8 cellular contexts compared by ENCODE assay signal in the genomic region with DNA sequence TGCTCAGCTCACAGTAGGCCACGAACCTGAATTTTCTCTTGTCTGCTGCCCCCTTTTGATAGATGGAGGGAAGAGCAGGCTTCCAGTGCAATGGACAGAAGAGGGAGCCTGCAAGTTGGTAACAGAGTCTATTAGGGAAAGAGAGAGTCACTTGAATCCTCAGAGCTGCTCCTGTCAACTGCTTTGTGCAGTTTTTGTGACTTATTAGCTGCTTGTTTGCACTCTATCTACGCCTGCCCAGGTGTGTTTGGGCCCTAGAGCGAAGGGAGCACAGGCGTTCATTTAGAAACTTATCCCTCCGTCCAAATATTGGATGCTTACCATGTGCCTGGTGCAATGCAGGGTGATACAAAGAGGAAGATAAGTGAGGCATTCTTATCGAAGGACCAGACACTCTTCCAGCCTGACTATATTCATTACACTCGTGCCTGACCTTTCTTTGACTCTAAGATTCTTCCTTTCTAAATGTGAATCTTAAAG. TPM values are rescaled to one million over a fixed set of nuclear protein-coding genes. Genes with fewer than 3 reads are reported as not detected.
A peak's percentile ranks its signal among the peaks of the same experiment; 100 is the strongest.
DNase-seq lines count a peak whose midpoint lies in the region; ATAC-seq and TF ChIP-seq lines count a peak whose summit lies in the region.

No MANE protein-coding gene starts in this region.

- peaks cover 2 to 16% of the 10 kb centered on the region in 2 experiments; a peak in 2 of 4 replicates for H3K4me1 ChIP-seq in SK-N-SH (ENCODE audit: control insufficient read depth in 1 of 2, insufficient read depth in 2 of 2, low read depth in 1 of 2, low read length in 1 of 2)
- H3K4me1 ChIP-seq in heart left ventricle: peaks cover 0 to 28% (median 5%) of the 10 kb centered on the region in 12 donors

- POLR2A ChIA-PET in HEK293T (lab: Yijun Ruan, JAX) (interaction anchor here (1.4 kb wide), 1 partner anchor 12 kb away, joined by 5 read pairs; no protein-coding TSS in a partner anchor), SK-N-SH (lab: Yijun Ruan, JAX) (no interaction called here)
- POLR2A ChIA-PET in activated naive CD8-positive, alpha-beta T cell treated with anti-CD3 and anti-CD28 coated beads, Interleukin-2, amount 10 ng/mL, durations not matched to agents 7 days and 5 days (lab: Charles Lee): interaction anchor here (0.9 kb wide), 1 partner anchor 140 kb away, joined by 4 read pairs; no protein-coding TSS in a partner anchor

- H3K9me2 ChIP-seq in SK-N-SH: no peaks in the 10 kb centered on the region

- H3K4me1 Mint-ChIP-seq in activated naive CD8-positive, alpha-beta T cell treated with anti-CD3 and anti-CD28 coated beads, Interleukin-2, amount 10 ng/mL, durations not matched to agents 7 days and 5 days: peaks cover 4% of the 10 kb centered on the region

- H4K20me1 ChIP-seq in SK-N-SH (ENCODE audit: insufficient read depth): no peaks in the 10 kb centered on the region

- H3K79me2 ChIP-seq in SK-N-SH (ENCODE audit: insufficient read depth): no peaks in the 10 kb centered on the region

- H3K27me3 ChIP-seq in SK-N-SH (ENCODE audit: insufficient read depth) (no peaks in the 10 kb centered on the region), heart left ventricle (no peaks in the 10 kb centered on the region)

- no peak overlapping the region for H3K9ac ChIP-seq in SK-N-SH

- H3K27ac ChIP-seq in SK-N-SH (ENCODE audit: low read depth in 2 of 2, low read length in 1 of 2): no peak overlapping the region
- H3K27ac ChIP-seq in heart left ventricle: peak overlapping the region in 1 of 12 donors; percentile 63

- H3K9me3 ChIP-seq in SK-N-SH (no peaks in the 10 kb centered on the region), heart left ventricle (no peaks in the 10 kb centered on the region)

- peaks cover 3% of the 10 kb centered on the region for H3K27me3 Mint-ChIP-seq in activated naive CD8-positive, alpha-beta T cell treated with anti-CD3 and anti-CD28 coated beads, Interleukin-2, amount 10 ng/mL, durations not matched to agents 7 days and 5 days

- H3K36me3 ChIP-seq in SK-N-SH (replicated peaks in 1 of 2; ENCODE audit: control insufficient read depth in 1 of 2, insufficient read depth in 2 of 2, low read length in 1 of 2) (no peaks in the 10 kb centered on the region), heart left ventricle (no peaks in the 10 kb centered on the region)

- no peak for TF ChIP-seq EP300 in SK-N-SH (IDR thresholded peaks at IDR 0.05; ENCODE audit: borderline replicate concordance in 1 of 2, low read depth in 1 of 2, low read length in 1 of 2)

- intact Hi-C loops in heart left ventricle (cut with DNase I): loop anchor here (1.0 to 10.0 kb wide), 7 partner anchors 87 to 140 kb away; no protein-coding TSS in a partner anchor

- H3K4me3 ChIP-seq in NB4 (ENCODE audit: low read depth, low read length) (no peak overlapping the region), SK-N-SH (ENCODE audit: low read depth in 2 of 2, low read length in 1 of 2) (peak overlapping the region in 1 of 2 experiments; percentile 24; a peak in 1 of 4 replicates), heart left ventricle (no peak overlapping the region)

- no peak overlapping the region for H3K4me3 Mint-ChIP-seq in activated naive CD8-positive, alpha-beta T cell treated with anti-CD3 and anti-CD28 coated beads, Interleukin-2, amount 10 ng/mL, durations not matched to agents 7 days and 5 days

- DNase-seq in HEK293T (ENCODE audit: extremely low spot score) (peak; percentile 90), NB4 (ENCODE audit: low read depth) (peak; percentile 80), SK-N-SH (peak; percentile 77), heart left ventricle (peak in 4 of 5 donors; percentile 44 to 54 (median 48)), renal cortical epithelial cell (ENCODE audit: low read depth) (peak; percentile 74), mesenteric fat pad (ENCODE audit: low spot score) (no peak)
- peak; percentile 30 for DNase-seq in activated naive CD8-positive, alpha-beta T cell treated with anti-CD3 and anti-CD28 coated beads, Interleukin-2, amount 10 ng/mL, durations not matched to agents 7 days and 5 days

- H3K27ac Mint-ChIP-seq in activated naive CD8-positive, alpha-beta T cell treated with anti-CD3 and anti-CD28 coated beads, Interleukin-2, amount 10 ng/mL, durations not matched to agents 7 days and 5 days: no peak overlapping the region

- no peak overlapping the region for H3K4me2 ChIP-seq in SK-N-SH

- H3K9me3 Mint-ChIP-seq in activated naive CD8-positive, alpha-beta T cell treated with anti-CD3 and anti-CD28 coated beads, Interleukin-2, amount 10 ng/mL, durations not matched to agents 7 days and 5 days: no peaks in the 10 kb centered on the region

- no peak for TF ChIP-seq POLR2A in NB4 (IDR thresholded peaks at IDR 0.05; ENCODE audit: extremely low read depth, insufficient read length)
- TF ChIP-seq POLR2A in heart left ventricle (IDR thresholded peaks at IDR 0.05): no peak

- no peaks in the 10 kb centered on the region for H3K36me3 Mint-ChIP-seq in activated naive CD8-positive, alpha-beta T cell treated with anti-CD3 and anti-CD28 coated beads, Interleukin-2, amount 10 ng/mL, durations not matched to agents 7 days and 5 days

- TF ChIP-seq RAD21 in SK-N-SH (IDR thresholded peaks at IDR 0.05; ENCODE audit: low read length): peak; percentile 88

- WGBS in SK-N-SH (ENCODE audit: low lambda C conversion rate): 27% methylated on average over 7 of the region's 7 CpGs
- 5 to 14% (median 11%) methylated on average over 7 of the region's 7 CpGs for WGBS in heart left ventricle, 4 donors

- CTCF ChIA-PET in HEK293T (lab: Yijun Ruan, JAX): interaction anchor here (0.6 to 3.8 kb wide), 44 partner anchors 10 to 210 kb away, joined by 3 to 34 read pairs (median 4); a partner anchor contains a TSS
- CTCF ChIA-PET in SK-N-SH (lab: Yijun Ruan, JAX): interaction anchor here (0.6 to 9.8 kb wide), 55 partner anchors 9 to 1712 kb away, joined by 3 to 197 read pairs (median 6); a partner anchor contains a TSS

- peak; percentile 85 for ATAC-seq in activated naive CD8-positive, alpha-beta T cell treated with anti-CD3 and anti-CD28 coated beads, Interleukin-2, amount 10 ng/mL, durations not matched to agents 7 days and 5 days (ENCODE audit: low read depth)
- peak; percentile 72 to 91 (median 86) for ATAC-seq in heart left ventricle

- H2AFZ ChIP-seq in SK-N-SH (ENCODE audit: low read depth): no peak overlapping the region

- peak; percentile 76 for TF ChIP-seq CTCF in GM12874 (IDR thresholded peaks at IDR 0.05; ENCODE audit: insufficient read depth, low read depth, low read length)
- TF ChIP-seq CTCF in NB4 (IDR thresholded peaks at IDR 0.05; ENCODE audit: low read depth, low read length): peak; percentile 98
- peak; percentile 88 for TF ChIP-seq CTCF in SK-N-SH (IDR thresholded peaks at IDR 0.05)
- peak; percentile 58 to 91 (median 72) for TF ChIP-seq CTCF in heart left ventricle (IDR thresholded peaks at IDR 0.05)

- peaks cover 12% of the 10 kb centered on the region for H3F3A ChIP-seq in SK-N-SH (replicated peaks; ENCODE audit: insufficient read depth)

TF ChIP-seq in HEK293T, 16 proteins besides CTCF, POLR2A, EP300 and RAD21 (continues in another document):
- no peak for TF ChIP-seq CTBP1 (IDR thresholded peaks at IDR 0.05; ENCODE audit: borderline replicate concordance)
- no peak for TF ChIP-seq ARNT (IDR thresholded peaks at IDR 0.05)
- no peak for TF ChIP-seq TARDBP (IDR thresholded peaks at IDR 0.05)
- TF ChIP-seq, protein P1, sequence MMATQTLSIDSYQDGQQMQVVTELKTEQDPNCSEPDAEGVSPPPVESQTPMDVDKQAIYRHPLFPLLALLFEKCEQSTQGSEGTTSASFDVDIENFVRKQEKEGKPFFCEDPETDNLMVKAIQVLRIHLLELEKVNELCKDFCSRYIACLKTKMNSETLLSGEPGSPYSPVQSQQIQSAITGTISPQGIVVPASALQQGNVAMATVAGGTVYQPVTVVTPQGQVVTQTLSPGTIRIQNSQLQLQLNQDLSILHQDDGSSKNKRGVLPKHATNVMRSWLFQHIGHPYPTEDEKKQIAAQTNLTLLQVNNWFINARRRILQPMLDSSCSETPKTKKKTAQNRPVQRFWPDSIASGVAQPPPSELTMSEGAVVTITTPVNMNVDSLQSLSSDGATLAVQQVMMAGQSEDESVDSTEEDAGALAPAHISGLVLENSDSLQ (IDR thresholded peaks at IDR 0.05): no peak
- TF ChIP-seq FOXA1 (IDR thresholded peaks at IDR 0.05): no peak
- no peak for TF ChIP-seq NFRKB (IDR thresholded peaks at IDR 0.05)
- TF ChIP-seq L3MBTL2 (conservative IDR thresholded peaks at IDR 0.05): no peak
- no peak for TF ChIP-seq SP1 (IDR thresholded peaks at IDR 0.05)
- no peak for TF ChIP-seq BHLHE40 (IDR thresholded peaks at IDR 0.05; ENCODE audit: borderline replicate concordance)
- TF ChIP-seq FOXM1 (IDR thresholded peaks at IDR 0.05; ENCODE audit: borderline replicate concordance): no peak
- TF ChIP-seq ELF4 (IDR thresholded peaks at IDR 0.05): no peak

TF ChIP-seq in SK-N-SH, 30 proteins besides CTCF, POLR2A, EP300 and RAD21:
- TF ChIP-seq RFX5 (IDR thresholded peaks at IDR 0.05; ENCODE audit: low read length): 0 out of 2 replicates have a peak, but pooled peaks have one; percentile 33
- TF ChIP-seq MXI1 (IDR thresholded peaks at IDR 0.05; ENCODE audit: low read depth, low read length): no peak
- peak; percentile 89 for TF ChIP-seq SMC3 (IDR thresholded peaks at IDR 0.05; ENCODE audit: low read depth, low read length)
TF ChIP-seq in SK-N-SH: peak in this region for 2.

RNA-seq across cellular contexts. Expression of a gene that starts 11.6 kb away (rescaled TPM):
- polyA plus RNA-seq in SK-N-SH (2012; rRNA removed) (0.61 and 0.80 TPM in 2 replicates), heart left ventricle (10 to 100 TPM in 1 of 2 donors, 1 to 10 TPM in 1; 5.1 to 10.5 TPM)
- polyA plus RNA-seq in SK-N-SH (2012; cell fraction: cytosol; rRNA removed): 0.64 and 0.77 TPM in 2 replicates
- polyA plus RNA-seq in SK-N-SH (2012; cell fraction: nucleus; rRNA removed): 0.25 and 0.67 TPM in 2 replicates
- under 1 TPM; 0.17 to 0.19 TPM for total RNA-seq in activated naive CD8-positive, alpha-beta T cell treated with anti-CD3 and anti-CD28 coated beads, Interleukin-2, amount 10 ng/mL, durations not matched to agents 7 days and 5 days
- total RNA-seq in heart left ventricle (10 to 100 TPM; 12.3 to 34.1 (median 20.3) TPM), renal cortical epithelial cell (1.8 and 3.6 TPM in 2 replicates), mesenteric fat pad (0.13 TPM)
